Comparison of ENCODE assay signal across 8 cellular contexts in genomic region chr11:131691558-131692041, GRCh38.
DNase-seq lines count a peak whose midpoint lies in the region; ATAC-seq and TF ChIP-seq lines count a peak whose summit lies in the region.

No MANE protein-coding gene starts in this region.

- DNase-seq in activated CD4-positive, alpha-beta T cell treated with anti-CD3 and anti-CD28 coated beads, Interleukin-2, amount 10 ng/mL, durations not matched to agents 24 days and 14 days, result peak; percentile 76
- no peak for DNase-seq in activated CD4-positive, alpha-beta T cell treated with anti-CD3 and anti-CD28 coated beads, Interleukin-2, amount 50 U/mL, for 4 hours
- no peak for DNase-seq in activated T-cell treated with anti-CD3 and anti-CD28 coated beads, Interleukin-2, amount 50 U/mL, for 4 hours
- DNase-seq in inferior parietal cortex (ENCODE audit: extremely low spot score), result peak; percentile 20
- no peak for DNase-seq in type B pancreatic cell (ENCODE audit: extremely low spot score, unreplicated experiment)
- DNase-seq in Ammon's horn (ENCODE audit: low spot score), result no peak
- DNase-seq in NAMALWA (ENCODE audit: low spot score), result no peak

- no peak overlapping the region for H3K4me3 Mint-ChIP-seq in activated CD4-positive, alpha-beta T cell treated with anti-CD3 and anti-CD28 coated beads, Interleukin-2, amount 10 ng/mL, durations not matched to agents 24 days and 14 days
- no peak overlapping the region for H3K4me3 Mint-ChIP-seq in activated T-cell treated with anti-CD3 and anti-CD28 coated beads, Interleukin-2, amount 50 U/mL, for 4 hours
- H3K4me3 Mint-ChIP-seq in type B pancreatic cell, result no peak overlapping the region

- peaks cover 5% of the 10 kb centered on the region for H3K27me3 Mint-ChIP-seq in activated CD4-positive, alpha-beta T cell treated with anti-CD3 and anti-CD28 coated beads, Interleukin-2, amount 10 ng/mL, durations not matched to agents 24 days and 14 days
- peaks cover 26% of the 10 kb centered on the region for H3K27me3 Mint-ChIP-seq in activated T-cell treated with anti-CD3 and anti-CD28 coated beads, Interleukin-2, amount 50 U/mL, for 4 hours (ENCODE audit: low read depth)
- H3K27me3 Mint-ChIP-seq in type B pancreatic cell, result peaks cover 73% of the 10 kb centered on the region

- no peaks in the 10 kb centered on the region for H3K9me3 Mint-ChIP-seq in activated CD4-positive, alpha-beta T cell treated with anti-CD3 and anti-CD28 coated beads, Interleukin-2, amount 10 ng/mL, durations not matched to agents 24 days and 14 days
- H3K9me3 Mint-ChIP-seq in activated T-cell treated with anti-CD3 and anti-CD28 coated beads, Interleukin-2, amount 50 U/mL, for 4 hours, result no peaks in the 10 kb centered on the region
- no peaks in the 10 kb centered on the region for H3K9me3 Mint-ChIP-seq in type B pancreatic cell

- H3K36me3 Mint-ChIP-seq in activated CD4-positive, alpha-beta T cell treated with anti-CD3 and anti-CD28 coated beads, Interleukin-2, amount 10 ng/mL, durations not matched to agents 24 days and 14 days (ENCODE audit: low read depth), result no peaks in the 10 kb centered on the region
- no peaks in the 10 kb centered on the region for H3K36me3 Mint-ChIP-seq in activated T-cell treated with anti-CD3 and anti-CD28 coated beads, Interleukin-2, amount 50 U/mL, for 4 hours (ENCODE audit: insufficient read depth)
- no peaks in the 10 kb centered on the region for H3K36me3 Mint-ChIP-seq in type B pancreatic cell

- TF ChIP-seq CTCF in type B pancreatic cell (conservative IDR thresholded peaks at IDR 0.05), result peak; percentile 82

- H3K27ac Mint-ChIP-seq in activated CD4-positive, alpha-beta T cell treated with anti-CD3 and anti-CD28 coated beads, Interleukin-2, amount 10 ng/mL, durations not matched to agents 24 days and 14 days, result no peak overlapping the region
- no peak overlapping the region for H3K27ac Mint-ChIP-seq in type B pancreatic cell

- H3K4me1 Mint-ChIP-seq in activated CD4-positive, alpha-beta T cell treated with anti-CD3 and anti-CD28 coated beads, Interleukin-2, amount 10 ng/mL, durations not matched to agents 24 days and 14 days, result peaks cover 2% of the 10 kb centered on the region
- H3K4me1 Mint-ChIP-seq in activated T-cell treated with anti-CD3 and anti-CD28 coated beads, Interleukin-2, amount 50 U/mL, for 4 hours (ENCODE audit: low read depth), result peaks cover 5% of the 10 kb centered on the region
- H3K4me1 Mint-ChIP-seq in type B pancreatic cell (ENCODE audit: unreplicated experiment), result peaks cover 18% of the 10 kb centered on the region

- peak; percentile 36 for ATAC-seq in HG03103 (IDR thresholded peaks at IDR 0.05; ENCODE audit: low read depth, unreplicated experiment)
- peak; percentile 61 to 75 for ATAC-seq in activated T-cell treated with anti-CD3 and anti-CD28 coated beads, Interleukin-2, amount 50 U/mL, for 4 hours

- intact Hi-C loops in activated CD4-positive, alpha-beta T cell treated with anti-CD3 and anti-CD28 coated beads, Interleukin-2, amount 10 ng/mL, durations not matched to agents 24 days and 14 days (cut with micrococcal nuclease), result no loop called here

Comparison
In these comparisons a context has a peak if more than half of its experiments do, and no peak if none do; other contexts are left out.
1. DNase-seq: peak in activated CD4-positive, alpha-beta T cell treated with anti-CD3 and anti-CD28 coated beads, Interleukin-2, amount 10 ng/mL, durations not matched to agents 24 days and 14 days (single experiment) and inferior parietal cortex (single experiment); none in activated CD4-positive, alpha-beta T cell treated with anti-CD3 and anti-CD28 coated beads, Interleukin-2, amount 50 U/mL, for 4 hours (0 of 2), activated T-cell treated with anti-CD3 and anti-CD28 coated beads, Interleukin-2, amount 50 U/mL, for 4 hours (single experiment), type B pancreatic cell (single experiment), Ammon's horn (single experiment) and NAMALWA (single experiment).